1 cellular context compared by ENCODE assay signal in the genomic region with DNA sequence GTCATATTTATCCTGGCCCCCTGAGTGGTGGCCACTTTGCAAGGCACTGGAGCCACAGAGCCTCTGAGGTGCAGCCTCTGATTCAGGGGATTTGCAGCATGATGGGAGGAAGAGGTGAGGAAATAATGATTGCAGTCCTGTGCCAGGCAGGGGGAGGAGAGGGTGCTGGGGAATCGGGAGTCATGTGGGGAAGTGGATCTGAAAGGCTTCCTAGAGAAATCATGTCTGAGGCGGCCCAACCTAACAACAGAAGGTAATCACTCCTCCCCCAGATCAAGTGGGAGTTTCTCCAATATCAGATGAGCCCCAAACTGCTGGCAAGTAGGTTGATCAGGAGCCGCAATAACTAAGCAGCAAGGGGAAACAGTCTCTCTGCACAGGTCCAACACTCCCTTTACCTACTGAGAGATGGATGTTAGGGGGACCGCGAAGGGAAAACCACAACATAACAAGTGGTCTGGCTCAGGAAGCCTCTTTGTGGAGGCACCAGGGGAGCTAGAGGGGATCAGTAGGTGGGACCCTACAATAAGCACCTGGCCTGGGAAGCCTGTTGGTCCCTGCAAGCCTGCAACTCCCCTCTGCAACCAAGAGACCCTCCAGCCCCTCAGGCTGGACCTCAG.
TF ChIP-seq lines count a peak whose summit lies in the region.

No MANE protein-coding gene starts in this region.

TF ChIP-seq in IMR-90, 13 proteins besides CTCF, POLR2A, EP300 and RAD21:
- no peak for TF ChIP-seq MAZ (IDR thresholded peaks at IDR 0.05; ENCODE audit: borderline replicate concordance, low read depth, low read length)
- no peak for TF ChIP-seq MAFK (IDR thresholded peaks at IDR 0.05; ENCODE audit: low read depth, low read length)
- no peak for TF ChIP-seq MXI1 (IDR thresholded peaks at IDR 0.05; ENCODE audit: borderline replicate concordance, low read depth, low read length)
- no peak for TF ChIP-seq RCOR1 (IDR thresholded peaks at IDR 0.05; ENCODE audit: insufficient replicate concordance, low read length)
- TF ChIP-seq CHD1 (IDR thresholded peaks at IDR 0.05; ENCODE audit: low read depth, low read length) = no peak
- no peak for TF ChIP-seq RFX5 (IDR thresholded peaks at IDR 0.05; ENCODE audit: low read depth, low read length)
- TF ChIP-seq, protein P1, sequence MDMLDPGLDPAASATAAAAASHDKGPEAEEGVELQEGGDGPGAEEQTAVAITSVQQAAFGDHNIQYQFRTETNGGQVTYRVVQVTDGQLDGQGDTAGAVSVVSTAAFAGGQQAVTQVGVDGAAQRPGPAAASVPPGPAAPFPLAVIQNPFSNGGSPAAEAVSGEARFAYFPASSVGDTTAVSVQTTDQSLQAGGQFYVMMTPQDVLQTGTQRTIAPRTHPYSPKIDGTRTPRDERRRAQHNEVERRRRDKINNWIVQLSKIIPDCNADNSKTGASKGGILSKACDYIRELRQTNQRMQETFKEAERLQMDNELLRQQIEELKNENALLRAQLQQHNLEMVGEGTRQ (IDR thresholded peaks at IDR 0.05; ENCODE audit: low read depth, low read length) = no peak
- no peak for TF ChIP-seq BHLHE40 (IDR thresholded peaks at IDR 0.05; ENCODE audit: low read depth, low read length)
